In genomic region chr10:46565591-46566332, GRCh38 we compare ENCODE assay signal across 8 cellular contexts. TPM values are rescaled to one million over a fixed set of nuclear protein-coding genes. Genes with fewer than 3 reads are reported as not detected.
A peak's percentile ranks its signal among the peaks of the same experiment; 100 is the strongest.
DNase-seq lines count a peak whose midpoint lies in the region; ATAC-seq, FAIRE-seq and TF ChIP-seq lines count a peak whose summit lies in the region.
"Not testable (repeated sequence)": the region's sequence is repeated elsewhere in the genome, so short reads cannot be mapped to it uniquely, and the experiment has no call there.

No MANE protein-coding gene starts in this region.

- not testable (repeated sequence) for H3K4me1 ChIP-seq in KMS-11 (ENCODE audit: low read depth, poor library complexity, severe bottlenecking); esophagus squamous epithelium

- not testable (repeated sequence) for H4K20me1 ChIP-seq in KMS-11 (ENCODE audit: insufficient read depth)

- 0 to 5% methylated on average over 3 to 4 of the region's 6 CpGs for WGBS in esophagus squamous epithelium, 2 donors

- DNase-seq in DMS153 treated with DMSO at 0.1 percent for 48 hours (lab: John Stamatoyannopoulos, UW; ENCODE audit: unreplicated experiment) (peak; percentile 20), RCC 7860 (ENCODE audit: low spot score) (peak; percentile 71), activated T-cell treated with anti-CD3 and anti-CD28 coated beads for 48 hours (ENCODE audit: low read depth) (peak; percentile 32), middle frontal gyrus (ENCODE audit: extremely low spot score, low spot score) (peak; percentile 9)
- not testable (repeated sequence) for DNase-seq in esophagus squamous epithelium (lab: John Stamatoyannopoulos, UW)
- DNase-seq in stimulated activated naive CD4-positive, alpha-beta T cell (lab: John Stamatoyannopoulos, UW): peak in 4 of 6 experiments; percentile 10 to 61 (median 30)

- FAIRE-seq in RCC 7860 (lab: Jason Lieb, UNC): peak; percentile 84

- not testable (repeated sequence) for H3K9me3 ChIP-seq in esophagus squamous epithelium

- not testable (repeated sequence) for H3K4me3 ChIP-seq in KMS-11 (IDR thresholded peaks at IDR 0.05; ENCODE audit: insufficient read depth, low read depth, low read length); esophagus squamous epithelium

- not testable (repeated sequence) for H3K36me3 ChIP-seq in KMS-11 (ENCODE audit: insufficient read depth); esophagus squamous epithelium

- not testable (repeated sequence) for TF ChIP-seq POLR2A in esophagus squamous epithelium (IDR thresholded peaks at IDR 0.05)

- H3K4me2 ChIP-seq in KMS-11: not testable (repeated sequence)

- H3K79me2 ChIP-seq in KMS-11 (ENCODE audit: insufficient read depth, low read depth): not testable (repeated sequence)

- intact Hi-C loops in esophagus squamous epithelium (cut with DNase I): not testable (repeated sequence)

- TF ChIP-seq CTCF in KMS-11 (conservative IDR thresholded peaks at IDR 0.05; ENCODE audit: low read depth, low read length) (peak; percentile 44; the same call in 1 of the 2 replicates), esophagus squamous epithelium (IDR thresholded peaks at IDR 0.05) (peak; percentile 47 to 85 (median 70))

- not testable (repeated sequence) for H2AFZ ChIP-seq in KMS-11 (ENCODE audit: low read depth)

- not testable (repeated sequence) for H3K27ac ChIP-seq in KMS-11, esophagus squamous epithelium

- H3K9ac ChIP-seq in KMS-11: not testable (repeated sequence)

- peak; percentile 63 for ATAC-seq in GM21717 (IDR thresholded peaks at IDR 0.05; ENCODE audit: unreplicated experiment)

- H3K27me3 ChIP-seq in KMS-11 (ENCODE audit: insufficient read depth, low read depth); esophagus squamous epithelium: not testable (repeated sequence)

RNA-seq across cellular contexts. Expression of gene GPRIN2, which starts 9.3 kb away (rescaled TPM):
- 1 to 10 TPM; 7.6 to 8.3 (median 8.1) TPM for total RNA-seq in esophagus squamous epithelium

RNA-seq across cellular contexts. Expression of gene SYT15, which starts 13.2 kb away (rescaled TPM):
- total RNA-seq in esophagus squamous epithelium: 1 to 10 TPM in 2 of 4 donors, under 1 TPM in 2; 0.31 to 2.7 (median 1.0) TPM
